Comparison of ENCODE assay signal across 8 cellular contexts in the genomic region with DNA sequence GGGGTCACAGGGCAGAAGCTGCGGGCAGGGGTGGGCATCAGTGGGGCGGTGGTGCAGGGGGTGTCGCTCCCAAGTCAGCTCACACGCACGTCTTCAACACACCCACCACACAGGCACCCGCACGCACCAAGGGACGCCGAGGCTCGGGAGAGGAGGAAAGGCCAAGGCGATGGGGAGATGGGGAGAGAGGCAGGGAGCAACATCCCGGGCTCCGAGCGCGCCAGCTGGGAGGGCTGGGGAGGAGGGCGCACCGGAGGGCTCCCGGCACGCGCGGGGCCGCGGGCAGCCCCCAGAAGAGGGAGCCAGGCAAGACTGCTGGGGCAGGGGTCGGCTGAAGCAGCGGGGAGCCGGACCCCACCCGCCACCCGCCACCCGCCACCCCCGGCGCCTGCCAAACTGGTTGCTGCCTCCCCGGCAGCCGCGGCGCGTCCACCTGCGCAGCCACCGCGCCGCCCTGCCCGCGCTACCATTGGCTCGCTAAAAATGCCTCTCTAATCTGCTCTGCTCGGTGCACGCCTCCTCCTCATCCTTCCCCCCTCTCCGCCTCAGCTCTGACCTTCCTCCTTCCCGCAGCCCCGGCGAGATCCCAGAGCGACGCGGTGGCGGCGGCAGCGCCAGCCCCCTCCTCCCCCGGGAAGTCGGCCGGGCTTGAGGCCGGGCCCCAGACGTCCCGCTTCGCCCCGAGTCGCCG. TPM values are rescaled to one million over a fixed set of nuclear protein-coding genes. Genes with fewer than 3 reads are reported as not detected.
DNase-seq lines count a peak whose midpoint lies in the region; ATAC-seq, FAIRE-seq and TF ChIP-seq lines count a peak whose summit lies in the region.

A gene with protein sequence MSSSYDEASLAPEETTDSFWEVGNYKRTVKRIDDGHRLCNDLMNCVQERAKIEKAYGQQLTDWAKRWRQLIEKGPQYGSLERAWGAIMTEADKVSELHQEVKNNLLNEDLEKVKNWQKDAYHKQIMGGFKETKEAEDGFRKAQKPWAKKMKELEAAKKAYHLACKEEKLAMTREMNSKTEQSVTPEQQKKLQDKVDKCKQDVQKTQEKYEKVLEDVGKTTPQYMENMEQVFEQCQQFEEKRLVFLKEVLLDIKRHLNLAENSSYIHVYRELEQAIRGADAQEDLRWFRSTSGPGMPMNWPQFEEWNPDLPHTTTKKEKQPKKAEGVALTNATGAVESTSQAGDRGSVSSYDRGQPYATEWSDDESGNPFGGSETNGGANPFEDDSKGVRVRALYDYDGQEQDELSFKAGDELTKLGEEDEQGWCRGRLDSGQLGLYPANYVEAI (plus strand): TSS at position 526 of the 691 bp plus-strand sequence. CDS start 60,230 bp downstream, outside the sequence.

- peak within 1 kb of the TSS; percentile 68 for H3K4me2 ChIP-seq in SU-DHL-6 (ENCODE audit: low read depth, low read length, poor library complexity, severe bottlenecking)

- H3F3A ChIP-seq in SU-DHL-6 (ENCODE audit: insufficient read depth) = peaks cover 26% of the 10 kb centered on the region

- in situ Hi-C loops in ACHN (cut with HindIII; ENCODE audit: low pct_ligation_motif_present, low pct_unique_long_range_greater_than_20kb, low sequenced_read_pairs) = no loop called here

- peak within 1 kb of the TSS; percentile 58 for H2AFZ ChIP-seq in SU-DHL-6 (ENCODE audit: low read depth, low read length, severe bottlenecking)

- peak; percentile 15 for DNase-seq in ACHN
- peak; percentile 63 for DNase-seq in GM10266 (ENCODE audit: extremely low spot score)
- peak; percentile 20 to 29 for DNase-seq in erythroblast (lab: John Stamatoyannopoulos, UW)
- peak in 38 of 56 donors; percentile 12 to 86 (median 42) for DNase-seq in nucleus accumbens (lab: John Stamatoyannopoulos, UW)
- DNase-seq in kidney = no peak
- no peak for DNase-seq in NCI-H446 treated with DMSO at 0.1 percent for 48 hours (lab: John Stamatoyannopoulos, UW)

- intact Hi-C loops in kidney (cut with DNase I) = no loop called here

- H3K9me3 ChIP-seq in SU-DHL-6 (ENCODE audit: insufficient read depth, low read length) (no peaks in the 10 kb centered on the region), kidney (ENCODE audit: control insufficient read depth in 1 of 2, low read length in 2 of 2) (no peaks in the 10 kb centered on the region)

- H3K9ac ChIP-seq in SU-DHL-6 (ENCODE audit: low read length) (peak within 1 kb of the TSS; percentile 64), kidney (ENCODE audit: low read length in 2 of 2) (no peak within 1 kb of the TSS)

- FAIRE-seq in kidney (lab: Jason Lieb, UNC) = no peak

- peaks cover 12% of the 10 kb centered on the region; the same call in 1 of the 2 replicates for H3K79me2 ChIP-seq in SU-DHL-6 (ENCODE audit: insufficient read depth, low read length)

- H4K20me1 ChIP-seq in SU-DHL-6 (ENCODE audit: low read depth, low read length) = no peaks in the 10 kb centered on the region

- no peaks in the 10 kb centered on the region for H3K9me2 ChIP-seq in SU-DHL-6 (replicated peaks; ENCODE audit: insufficient read depth, low read length)

- H3K4me3 ChIP-seq in SU-DHL-6 (ENCODE audit: insufficient read depth, low read length, poor library complexity, severe bottlenecking) = peak within 1 kb of the TSS; percentile 68
- no peak within 1 kb of the TSS for H3K4me3 ChIP-seq in kidney (ENCODE audit: low read length in 2 of 2)

- H3K36me3 ChIP-seq in SU-DHL-6 (ENCODE audit: low read length) = no peaks in the 10 kb centered on the region
- no peaks in the 10 kb centered on the region for H3K36me3 ChIP-seq in kidney (ENCODE audit: control insufficient read depth in 1 of 2, insufficient read depth in 2 of 2, low read length in 2 of 2)

- no peaks in the 10 kb centered on the region for H3K27me3 ChIP-seq in SU-DHL-6 (ENCODE audit: low read length)

- peak within 1 kb of the TSS; percentile 76 for H3K27ac ChIP-seq in SU-DHL-6 (ENCODE audit: low read depth, low read length)
- no peak within 1 kb of the TSS for H3K27ac ChIP-seq in kidney (ENCODE audit: low read depth in 2 of 2, low read length in 2 of 2)

- no peak for TF ChIP-seq CTCF in GM10266 (IDR thresholded peaks at IDR 0.05; ENCODE audit: control insufficient read depth, insufficient read depth, low read depth, missing control alignments)
- TF ChIP-seq CTCF in SU-DHL-6 (IDR thresholded peaks at IDR 0.05; ENCODE audit: insufficient read depth, low read length, poor library complexity, severe bottlenecking) = no peak
- no peak for TF ChIP-seq CTCF in kidney (IDR thresholded peaks at IDR 0.05; ENCODE audit: borderline replicate concordance, extremely low read depth, insufficient read depth)

- ATAC-seq in GM18502 (IDR thresholded peaks at IDR 0.05; ENCODE audit: poor library complexity, unreplicated experiment) = no peak

- no peak for TF ChIP-seq POLR2A in erythroblast (IDR thresholded peaks at IDR 0.05; ENCODE audit: low read length)

- H3K4me1 ChIP-seq in kidney (ENCODE audit: control insufficient read depth in 1 of 2, insufficient read depth in 1 of 2, low read depth in 1 of 2, low read length in 2 of 2) = peaks cover 0 to 4% of the 10 kb centered on the region in 2 donors

RNA-seq across cellular contexts. Expression of the gene that starts here (rescaled TPM):
- 1.7 TPM for total RNA-seq in kidney
- polyA plus RNA-seq in kidney (ENCODE audit: insufficient read depth, low read depth, low replicate concordance) = 4.1 TPM

Comparison
In these comparisons a context has a peak if more than half of its experiments do, and no peak if none do; other contexts are left out.
1. DNase-seq: peak in ACHN (single experiment), GM10266 (single experiment), erythroblast (2 of 2) and nucleus accumbens (38 of 56); none in kidney (single experiment) and NCI-H446 treated with DMSO at 0.1 percent for 48 hours (single experiment).